ENCODE assay signal across 10 cellular contexts in genomic region chrX:97089116-97089515, GRCh38.
"Had no signal": no experiment of that assay in that cellular context is flagged by ENCODE, and none has a peak within 500 bp of the region (broad histone marks: within the 10 kb centered on the region; RNA-seq: fewer than 3 reads in every experiment).

No MANE protein-coding gene starts in this region.

- H3K4me3 Mint-ChIP-seq: HFFc6 had no signal

- H3K4me3 ChIP-seq: GM23248, HAP-1, K562 had no signal

- H3K27ac ChIP-seq: GM23248 had no signal

- FAIRE-seq: HTR-8/SVneo, K562 had no signal

- H2AFZ ChIP-seq: GM23248 had no signal

- H3K27ac Mint-ChIP-seq: HFFc6 had no signal

- H3K9ac ChIP-seq: GM23248 had no signal

- H3K9me3 ChIP-seq: HAP-1 had no signal

- ATAC-seq: HCT116, K562 had no signal

- H3K36me3 ChIP-seq: HAP-1 had no signal

- DNase-seq: GM23248, GOT3, H7, HFFc6, IMR-90, KG1 had no signal

- H3K9me3 Mint-ChIP-seq: HFFc6 had no signal
